Comparison of ENCODE assay signal across 34 cellular contexts in the genomic region with DNA sequence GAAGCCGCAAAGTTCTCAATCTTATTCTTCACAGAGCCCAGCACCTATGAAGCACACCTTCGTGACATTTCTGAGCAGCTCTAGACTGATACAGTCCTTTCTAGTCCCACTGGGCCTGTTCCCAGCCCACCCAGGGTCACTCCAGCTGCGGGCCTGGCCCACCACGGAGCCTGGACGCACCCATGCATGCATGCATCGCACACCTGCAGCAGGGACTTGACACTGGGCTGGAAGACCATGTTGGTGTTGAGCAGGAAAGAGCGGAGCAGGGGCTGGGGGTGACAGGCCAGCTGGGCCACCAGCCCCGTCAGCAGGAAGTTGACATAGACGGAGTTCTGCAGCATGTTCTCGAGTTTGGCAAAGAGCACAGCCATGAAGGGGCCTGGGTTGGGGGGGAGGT. TPM values are rescaled to one million over a fixed set of nuclear protein-coding genes. Genes with fewer than 3 reads are reported as not detected.
"Had no signal": no experiment of that assay in that cellular context is flagged by ENCODE, and none has a peak within 500 bp of the region (broad histone marks: within the 10 kb centered on the region; RNA-seq: fewer than 3 reads in every experiment).

No MANE protein-coding gene starts in this region.

- H2AFZ ChIP-seq: parathyroid adenoma had no signal

- H3K27me3 ChIP-seq: ovary, stomach, thyroid gland, tibial nerve, upper lobe of left lung, vagina had no signal

- ATAC-seq: naive thymus-derived CD8-positive, alpha-beta T cell; natural killer cell treated with Interleukin-12 subunit alpha and Interleukin-12 subunit beta and Interleukin-15 and Interleukin-18, amount 100 ng/mL, for 72 hours; psoas muscle; right cardiac atrium; sciatic nerve; stimulated activated effector memory CD8-positive, alpha-beta T cell treated with anti-CD3 and anti-CD28 coated beads, Interleukin-12 subunit alpha, Interleukin-12 subunit beta, amount 100 ng/mL, for 72 hours; stimulated activated naive B cell treated with anti-CD40 and anti-IgM and Interleukin-4, amounts not matched to agents 10 μg/mL and 1 μg/mL and 100 μg/mL, for 72 hours had no signal

- H3K36me3 ChIP-seq: ovary had no signal

- H3K4me1 ChIP-seq: parathyroid adenoma, psoas muscle, thyroid gland had no signal

- H3K27ac ChIP-seq: ovary, parathyroid adenoma, psoas muscle, skin epidermis, stomach, thoracic aorta, thyroid gland, tibial nerve, upper lobe of left lung, vagina had no signal

- DNase-seq: naive B cell; naive thymus-derived CD8-positive, alpha-beta T cell; nephron progenitor cell; occipital lobe; ovary; right cardiac atrium; stimulated activated CD4-positive, alpha-beta T cell treated with anti-CD3 and anti-CD28 coated beads, Interleukin-15, amount 100 ng/mL, for 24 hours; stimulated activated CD4-positive, alpha-beta T cell treated with anti-CD3 and anti-CD28 coated beads, Interleukin-2, amount 100 ng/mL, for 24 hours; stimulated activated CD4-positive, alpha-beta T cell treated with anti-CD3 and anti-CD28 coated beads, Interleukin-2, amount 100 ng/mL, for 48 hours; stimulated activated CD4-positive, alpha-beta T cell treated with anti-CD3 and anti-CD28 coated beads, Interleukin-4, amount 100 ng/mL, for 24 hours; stimulated activated naive B cell treated with anti-CD40 and anti-IgM and Interleukin-4, amounts not matched to agents 10 μg/mL and 1 μg/mL and 100 μg/mL, for 72 hours; stimulated activated naive CD4-positive, alpha-beta T cell treated with Interleukin-2 at 50 U/mL for 16 hours; stomach; thyroid gland; trophoblast cell had no signal

- H3K79me2 ChIP-seq: parathyroid adenoma had no signal

- H3K4me2 ChIP-seq: smooth muscle cell had no signal

- FAIRE-seq: urothelium cell line had no signal

- H3K4me3 ChIP-seq: ovary, psoas muscle, skin epidermis, smooth muscle cell, stomach, thoracic aorta, thyroid gland, tibial nerve, upper lobe of left lung, vagina had no signal

- H3K9me3 ChIP-seq: ovary, psoas muscle, stomach, thoracic aorta, thyroid gland, tibial nerve, upper lobe of left lung, vagina had no signal

- H3K9ac ChIP-seq: parathyroid adenoma had no signal

RNA-seq across cellular contexts. Expression of a gene that starts 9.2 kb away (rescaled TPM):
- total RNA-seq: naive thymus-derived CD8-positive, alpha-beta T cell; natural killer cell treated with Interleukin-12 subunit alpha and Interleukin-12 subunit beta and Interleukin-15 and Interleukin-18, amount 100 ng/mL, for 72 hours; neural crest cell; occipital lobe; osteoblast; ovary; progenitor cell of endocrine pancreas; psoas muscle; renal cortical epithelial cell; right cardiac atrium; sciatic nerve; smooth muscle cell; stomach; subcutaneous adipose tissue; temporal lobe; thoracic aorta; thyroid gland; tibial nerve; upper lobe of left lung; ureter; vagina had no signal
- polyA plus RNA-seq: naive thymus-derived CD8-positive, alpha-beta T cell; ovary; psoas muscle; right cardiac atrium; smooth muscle cell; stomach had no signal

RNA-seq across cellular contexts. Expression of a gene that starts 15.5 kb away (rescaled TPM):
- total RNA-seq: naive thymus-derived CD8-positive, alpha-beta T cell; natural killer cell treated with Interleukin-12 subunit alpha and Interleukin-12 subunit beta and Interleukin-15 and Interleukin-18, amount 100 ng/mL, for 72 hours; neural crest cell; occipital lobe; osteoblast; ovary; progenitor cell of endocrine pancreas; psoas muscle; renal cortical epithelial cell; right cardiac atrium; sciatic nerve; smooth muscle cell; stomach; subcutaneous adipose tissue; temporal lobe; thoracic aorta; thyroid gland; tibial nerve; upper lobe of left lung; ureter; vagina had no signal
- polyA plus RNA-seq: naive thymus-derived CD8-positive, alpha-beta T cell; ovary; psoas muscle; right cardiac atrium; smooth muscle cell; stomach had no signal

RNA-seq across cellular contexts. Expression of a gene that starts 24.4 kb away (rescaled TPM):
- total RNA-seq: natural killer cell treated with Interleukin-12 subunit alpha and Interleukin-12 subunit beta and Interleukin-15 and Interleukin-18, amount 100 ng/mL, for 72 hours; psoas muscle; stomach; subcutaneous adipose tissue; thoracic aorta; vagina had no signal
- polyA plus RNA-seq: smooth muscle cell had no signal

RNA-seq across cellular contexts. Expression of a gene that starts 44.4 kb away (rescaled TPM):
- total RNA-seq: naive thymus-derived CD8-positive, alpha-beta T cell; neural crest cell; occipital lobe; osteoblast; ovary; progenitor cell of endocrine pancreas; psoas muscle; renal cortical epithelial cell; right cardiac atrium; sciatic nerve; smooth muscle cell; stomach; temporal lobe; thoracic aorta; ureter; vagina had no signal
- polyA plus RNA-seq: naive thymus-derived CD8-positive, alpha-beta T cell; ovary; psoas muscle; right cardiac atrium; smooth muscle cell; stomach had no signal
